In the genomic region with DNA sequence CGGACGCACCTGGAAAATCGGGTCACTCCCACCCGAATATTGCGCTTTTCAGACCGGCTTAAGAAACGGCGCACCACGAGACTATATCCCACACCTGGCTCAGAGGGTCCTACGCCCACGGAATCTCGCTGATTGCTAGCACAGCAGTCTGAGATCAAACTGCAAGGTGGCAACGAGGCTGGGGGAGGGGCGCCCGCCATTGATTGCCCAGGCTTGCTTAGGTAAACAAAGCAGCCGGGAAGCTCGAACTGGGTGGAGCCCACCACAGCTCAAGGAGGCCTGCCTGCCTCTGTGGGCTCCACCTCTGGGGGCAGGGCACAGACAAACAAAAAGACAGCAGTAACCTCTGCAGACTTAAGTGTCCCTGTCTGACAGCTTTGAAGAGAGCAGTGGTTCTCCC, we compare ENCODE assay signal across 5 cellular contexts.
A peak's percentile ranks its signal among the peaks of the same experiment; 100 is the strongest.
DNase-seq lines count a peak whose midpoint lies in the region; ATAC-seq, FAIRE-seq and TF ChIP-seq lines count a peak whose summit lies in the region.
"Not testable (repeated sequence)": the region's sequence is repeated elsewhere in the genome, so short reads cannot be mapped to it uniquely, and the experiment has no call there.

No MANE protein-coding gene starts in this region.

- H3K27ac ChIP-seq in H1 (ENCODE audit: low read depth, low read length); HepG2 (ENCODE audit: extremely low read length, insufficient read depth, low read length); transverse colon: not testable (repeated sequence)

- not testable (repeated sequence) for H2AFZ ChIP-seq in H1 (ENCODE audit: low read length); HepG2 (ENCODE audit: low read length)

- not testable (repeated sequence) for H2BK120ac ChIP-seq in H1 (replicated peaks; ENCODE audit: low read depth, low read length)

- not testable (repeated sequence) for H3K27ac Mint-ChIP-seq in Caco-2 (ENCODE audit: unreplicated experiment); WTC11

- TF ChIP-seq POLR2A in H1 (IDR thresholded peaks at IDR 0.05; ENCODE audit: control extremely low read depth in 1 of 2, low read depth in 2 of 2, low read length in 2 of 2); HepG2 (IDR thresholded peaks at IDR 0.05; ENCODE audit: insufficient read depth in 1 of 2, low read depth in 2 of 2, low read length in 2 of 2); transverse colon (IDR thresholded peaks at IDR 0.05): not testable (repeated sequence)

- H3K56ac ChIP-seq in H1 (replicated peaks; ENCODE audit: insufficient read length, low read depth, low read length): not testable (repeated sequence)

- H2BK20ac ChIP-seq in H1 (ENCODE audit: low read length): not testable (repeated sequence)

- H3K23ac ChIP-seq in H1 (ENCODE audit: insufficient read length): not testable (repeated sequence)

- not testable (repeated sequence) for H2BK12ac ChIP-seq in H1 (ENCODE audit: low read depth, low read length)

- not testable (repeated sequence) for H3K9me3 Mint-ChIP-seq in Caco-2 (ENCODE audit: unreplicated experiment); WTC11

- H3K18ac ChIP-seq in H1 (ENCODE audit: extremely low read depth, low read length): not testable (repeated sequence)

- H3K4ac ChIP-seq in H1 (replicated peaks; ENCODE audit: insufficient read length, low read depth, low read length): not testable (repeated sequence)

- H3K4me3 ChIP-seq in Caco-2 (ENCODE audit: low read depth, low read length): peak overlapping the region; percentile 18
- not testable (repeated sequence) for H3K4me3 ChIP-seq in H1 (ENCODE audit: extremely low read depth in 1 of 4, insufficient read depth in 2 of 4, low read depth in 3 of 4, low read length in 4 of 4); HepG2 (replicated peaks in 1 of 3; ENCODE audit: insufficient read depth in 1 of 3, low read depth in 2 of 3, low read length in 3 of 3); transverse colon

- DNase-seq in Caco-2 (peak; percentile 52 to 55), WTC11 (ENCODE audit: low spot score) (peak; percentile 64), H1 (ENCODE audit: low read depth in 1 of 2, low spot score in 2 of 2) (peak in 1 of 2 experiments; percentile 58), transverse colon (peak; percentile 25)
- DNase-seq in HepG2 (ENCODE audit: low spot score): not testable (repeated sequence)

- intact Hi-C loops in Caco-2 (cut with micrococcal nuclease; ENCODE audit: unreplicated experiment); HepG2 (cut with micrococcal nuclease; ENCODE audit: unreplicated experiment); transverse colon (cut with DNase I; ENCODE audit: low total_unique reads): not testable (repeated sequence)

- not testable (repeated sequence) for TF ChIP-seq EP300 in H1 (IDR thresholded peaks at IDR 0.05; ENCODE audit: borderline replicate concordance in 1 of 2, low read depth in 2 of 2, low read length in 2 of 2); HepG2 (IDR thresholded peaks at IDR 0.05; ENCODE audit: low read depth in 2 of 2, low read length in 2 of 2); HepG2 (CRISPR knock-in tag; IDR thresholded peaks at IDR 0.05; ENCODE audit: borderline replicate concordance); transverse colon (IDR thresholded peaks at IDR 0.05; ENCODE audit: low read depth)

- H3K4me1 Mint-ChIP-seq in Caco-2 (ENCODE audit: low read depth, unreplicated experiment); WTC11: not testable (repeated sequence)

- FAIRE-seq in H1 (lab: Jason Lieb, UNC); HepG2 (lab: Jason Lieb, UNC): not testable (repeated sequence)

- H3K9me3 ChIP-seq in Caco-2; H1 (ENCODE audit: insufficient read depth in 2 of 2, low read depth in 1 of 2, low read length in 1 of 2); HepG2 (ENCODE audit: low read length); transverse colon: not testable (repeated sequence)

- in situ Hi-C loops in HepG2 (cut with HindIII; ENCODE audit: extremely low pct_ligation_motif_present, low pct_unique_long_range_greater_than_20kb); transverse colon (cut with MboI; ENCODE audit: low pct_ligation_motif_present in 1 of 4, low pct_unique_long_range_greater_than_20kb in 1 of 4, low sequenced_read_pairs in 3 of 4): not testable (repeated sequence)

- not testable (repeated sequence) for ATAC-seq in WTC11, HepG2

- H3K14ac ChIP-seq in H1 (ENCODE audit: insufficient read length): not testable (repeated sequence)

- H2AK5ac ChIP-seq in H1 (ENCODE audit: low read depth, low read length): not testable (repeated sequence)

- BruUV-seq in Caco-2 (replicated peaks; lab: Mats Ljungman, UMichigan); HepG2 (replicated peaks; lab: Mats Ljungman, UMichigan): not testable (repeated sequence)

- H2BK5ac ChIP-seq in H1 (ENCODE audit: low read depth, low read length): not testable (repeated sequence)

- not testable (repeated sequence) for TF ChIP-seq CTCF in Caco-2 (IDR thresholded peaks at IDR 0.05; ENCODE audit: insufficient read depth in 1 of 2, low read depth in 1 of 2, low read length in 1 of 2, severe bottlenecking in 1 of 2, unreplicated experiment in 1 of 2); WTC11 (IDR thresholded peaks at IDR 0.05); H1 (IDR thresholded peaks at IDR 0.05; ENCODE audit: control extremely low read depth in 1 of 3, insufficient read depth in 1 of 3, low read depth in 1 of 3, low read length in 3 of 3); HepG2 (CRISPR knock-in tag; IDR thresholded peaks at IDR 0.05); transverse colon (IDR thresholded peaks at IDR 0.05)

- POLR2A ChIA-PET in Caco-2 (lab: Charles Lee); WTC11 (lab: Charles Lee); HepG2 (lab: Yijun Ruan, JAX): not testable (repeated sequence)
- POLR2A ChIA-PET in H1 (lab: Charles Lee; ENCODE audit: partially characterized antibody): interaction anchor here (1.1 to 1.3 kb wide), 2 partner anchors 11 to 591 kb away, joined by 3 to 5 read pairs; no protein-coding TSS in a partner anchor

- not testable (repeated sequence) for H2BK15ac ChIP-seq in H1 (ENCODE audit: low read length)

- H3K79me2 ChIP-seq in H1 (ENCODE audit: control insufficient read depth in 1 of 2, insufficient read depth in 2 of 2, low read length in 2 of 2); HepG2 (ENCODE audit: insufficient read depth, low read length): not testable (repeated sequence)

- H4K8ac ChIP-seq in H1 (ENCODE audit: extremely low read depth, insufficient read depth, low read length): not testable (repeated sequence)

- H3K23me2 ChIP-seq in H1 (ENCODE audit: low read depth, low read length): not testable (repeated sequence)

- H3K27me3 ChIP-seq in Caco-2 (replicated peaks; ENCODE audit: control insufficient read depth, insufficient read depth, low read length); H1 (replicated peaks in 1 of 4; ENCODE audit: control insufficient read depth in 3 of 4, extremely low read depth in 1 of 4, insufficient read depth in 3 of 4, low read length in 3 of 4); HepG2 (ENCODE audit: control insufficient read depth in 1 of 2, insufficient read depth in 2 of 2, low read length in 2 of 2); transverse colon: not testable (repeated sequence)

- H4K5ac ChIP-seq in H1 (ENCODE audit: insufficient read length, low read depth, low read length): not testable (repeated sequence)

- not testable (repeated sequence) for H4K20me1 ChIP-seq in H1 (replicated peaks in 1 of 2; ENCODE audit: control insufficient read depth in 1 of 2, insufficient read depth in 2 of 2, low read length in 2 of 2); HepG2 (ENCODE audit: insufficient read depth, low read length)

- H3K36me3 ChIP-seq in Caco-2 (ENCODE audit: control insufficient read depth, insufficient read depth, low read length); H1 (ENCODE audit: control insufficient read depth in 2 of 4, insufficient read depth in 4 of 4, low read length in 3 of 4); HepG2 (replicated peaks in 1 of 2; ENCODE audit: control insufficient read depth in 1 of 2, insufficient read depth in 2 of 2, low read length in 2 of 2); transverse colon: not testable (repeated sequence)

- not testable (repeated sequence) for H3K4me1 ChIP-seq in Caco-2; H1 (replicated peaks in 1 of 4; ENCODE audit: control insufficient read depth in 3 of 4, insufficient read depth in 4 of 4, low read length in 3 of 4); HepG2 (ENCODE audit: insufficient read depth, low read length); transverse colon

- H3K4me3 Mint-ChIP-seq in Caco-2 (ENCODE audit: unreplicated experiment) (peak overlapping the region; percentile 75), WTC11 (peak overlapping the region; percentile 65)

- not testable (repeated sequence) for TF ChIP-seq RAD21 in H1 (IDR thresholded peaks at IDR 0.05 in 1 of 2, conservative IDR thresholded peaks at IDR 0.05 in 1 of 2; ENCODE audit: low read depth in 2 of 2, low read length in 2 of 2); HepG2 (CRISPR knock-in tag; IDR thresholded peaks at IDR 0.05)

- H3K36me3 Mint-ChIP-seq in Caco-2 (ENCODE audit: insufficient read depth, unreplicated experiment); WTC11: not testable (repeated sequence)

- not testable (repeated sequence) for H3K9ac ChIP-seq in H1 (replicated peaks in 1 of 4; ENCODE audit: extremely low read depth in 1 of 4, low read depth in 3 of 4, low read length in 3 of 4); HepG2 (ENCODE audit: insufficient read depth, low read depth, low read length)

- H3K4me2 ChIP-seq in H1 (ENCODE audit: insufficient read depth in 1 of 2, low read depth in 2 of 2, low read length in 2 of 2); HepG2 (ENCODE audit: low read depth, low read length): not testable (repeated sequence)

- CTCF ChIA-PET in Caco-2 (lab: Charles Lee); H1 (lab: Charles Lee; ENCODE audit: partially characterized antibody); HepG2 (lab: Yijun Ruan, JAX; ENCODE audit: low intra/inter-chr PET ratio, low total read pairs): not testable (repeated sequence)
- CTCF ChIA-PET in WTC11 (lab: Charles Lee): interaction anchor here (0.7 kb wide), 1 partner anchor 9 kb away, joined by 3 read pairs; no protein-coding TSS in a partner anchor

- WGBS in H1 (ENCODE audit: extremely low coverage in 1 of 2, insufficient coverage in 1 of 2, insufficient read length in 1 of 2, insufficient replicate concordance in 2 of 2, low coverage in 1 of 2, low lambda C conversion rate in 2 of 2, missing lambda C conversion rate in 1 of 2), 2 experiments: 25% methylated on average over 4 of the region's 17 CpGs; no CpG with 5 or more reads in 1 of the 2 experiments
- WGBS in HepG2 (ENCODE audit: low lambda C conversion rate): no CpG with 5 or more reads among the region's 17 CpGs
- WGBS in transverse colon (ENCODE audit: low coverage in 1 of 2), 2 donors: 23% methylated on average over 8 of the region's 17 CpGs; no CpG with 5 or more reads in 1 of the 2 donors

- not testable (repeated sequence) for H4K91ac ChIP-seq in H1 (replicated peaks; ENCODE audit: insufficient read length, low read length)

- not testable (repeated sequence) for H3K27me3 Mint-ChIP-seq in Caco-2 (ENCODE audit: insufficient read depth, unreplicated experiment); WTC11 (ENCODE audit: low read depth)

- not testable (repeated sequence) for H3K79me1 ChIP-seq in H1 (ENCODE audit: low read depth, low read length)
